9 cellular contexts compared by ENCODE assay signal in the genomic region with DNA sequence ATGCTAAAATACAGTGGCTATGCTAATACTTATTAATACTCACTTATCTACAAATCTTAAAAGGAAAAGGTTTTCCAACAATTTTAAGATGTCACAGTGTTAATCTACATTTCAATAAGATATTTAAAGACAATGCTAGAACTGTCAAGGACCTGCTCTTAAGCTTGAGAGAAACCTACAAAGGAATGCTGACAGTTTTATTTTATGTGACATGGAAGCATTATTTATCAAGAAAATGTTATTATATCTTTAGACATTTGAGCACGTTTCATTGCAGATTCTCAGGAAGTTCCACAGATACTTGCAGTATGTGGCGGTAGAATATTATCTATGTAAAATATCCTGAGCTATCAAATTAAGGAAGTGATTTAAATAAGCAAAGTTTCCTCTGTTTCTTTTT.
"Had no signal": no experiment of that assay in that cellular context is flagged by ENCODE, and none has a peak within 500 bp of the region (broad histone marks: within the 10 kb centered on the region; RNA-seq: fewer than 3 reads in every experiment).

No MANE protein-coding gene starts in this region.

- DNase-seq: H9, HCEC 1CT, IMR-90, KG1 had no signal

- ATAC-seq: GM23338, K562 had no signal

- H2AFZ ChIP-seq: GM23338 had no signal

- FAIRE-seq: H1, H54, HTR-8/SVneo, K562 had no signal

- H3K4me3 ChIP-seq: GM23338, K562 had no signal

- H3K4me2 ChIP-seq: GM23338 had no signal
